22 cellular contexts compared by ENCODE assay signal in the genomic region with DNA sequence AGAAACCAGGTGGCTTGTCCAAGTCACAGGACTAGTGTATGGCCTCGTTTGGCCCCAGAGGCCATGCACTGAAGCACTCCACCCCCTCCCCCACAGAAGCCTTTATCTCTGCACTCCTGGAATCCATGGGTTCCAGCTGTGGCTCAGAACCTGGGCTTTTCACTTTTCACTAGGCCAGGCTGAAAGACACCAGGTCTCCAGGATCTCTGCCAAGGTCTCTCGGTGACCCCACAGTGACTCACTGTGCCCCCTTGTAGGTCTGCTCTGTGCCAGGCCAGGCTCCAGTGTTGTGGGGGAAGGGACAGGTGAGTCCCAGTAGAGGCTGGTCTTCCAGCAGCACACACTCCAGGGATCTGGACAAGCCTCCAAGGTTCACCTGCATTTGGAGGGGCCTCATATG. TPM values are rescaled to one million over a fixed set of nuclear protein-coding genes. Genes with fewer than 3 reads are reported as not detected.
A peak's percentile ranks its signal among the peaks of the same experiment; 100 is the strongest.
DNase-seq lines count a peak whose midpoint lies in the region; ATAC-seq and TF ChIP-seq lines count a peak whose summit lies in the region.
"Had no signal": no experiment of that assay in that cellular context is flagged by ENCODE, and none has a peak within 500 bp of the region (broad histone marks: within the 10 kb centered on the region; RNA-seq: fewer than 3 reads in every experiment).

No MANE protein-coding gene starts in this region.

- H3K27ac Mint-ChIP-seq in GM23338 (no peak overlapping the region), HFFc6 (peak overlapping the region; percentile 57; the same call in 1 of the 2 replicates), endodermal cell (no peak overlapping the region)
- H3K27ac Mint-ChIP-seq: CD4-positive, alpha-beta memory T cell had no signal

- H3K36me3 Mint-ChIP-seq in GM23338 (ENCODE audit: low read depth) = no peaks in the 10 kb centered on the region
- H3K36me3 Mint-ChIP-seq in HFFc6 (ENCODE audit: low read depth) = no peaks in the 10 kb centered on the region
- H3K36me3 Mint-ChIP-seq in endodermal cell (ENCODE audit: low read depth) = no peaks in the 10 kb centered on the region
- H3K36me3 Mint-ChIP-seq: CD4-positive, alpha-beta memory T cell had no signal

- intact Hi-C loops in sigmoid colon (cut with DNase I) = no loop called here

- H3K4me1 Mint-ChIP-seq in GM23338 (peaks cover 71% of the 10 kb centered on the region), HFFc6 (ENCODE audit: low read depth) (peaks cover 52% of the 10 kb centered on the region), endodermal cell (peaks cover 56% of the 10 kb centered on the region)
- H3K4me1 Mint-ChIP-seq: CD4-positive, alpha-beta memory T cell had no signal

- DNase-seq in GM23338 (ENCODE audit: low spot score) (no peak), HFFc6 (no peak), endodermal cell (peak; percentile 58), sigmoid colon (peak; percentile 30), OCI-M2 (lab: John Stamatoyannopoulos, UW; ENCODE audit: unreplicated experiment) (no peak), medulla oblongata (ENCODE audit: extremely low spot score) (no peak), NOMO-1 treated with DMSO at 0.1 percent for 48 hours (lab: John Stamatoyannopoulos, UW; ENCODE audit: unreplicated experiment) (no peak)
- DNase-seq: AML-193; CD4-positive, alpha-beta memory T cell; COR-L47; GDM1; KG1; MM.1S; NCI-H2029; NCI-H446; NCI-H526 treated with DMSO at 0.1 percent for 48 hours; SK-N-SH had no signal

- peak; percentile 14 for ATAC-seq in GM23338
- ATAC-seq in HG02973 (IDR thresholded peaks at IDR 0.05; ENCODE audit: unreplicated experiment) = no peak
- ATAC-seq: A549, GM12878 had no signal

- H3K9me2 ChIP-seq in GM23338 (ENCODE audit: insufficient read depth) = no peaks in the 10 kb centered on the region
- H3K9me2 ChIP-seq: SK-N-SH had no signal

- no peak overlapping the region for H3K4me3 Mint-ChIP-seq in GM23338
- no peak overlapping the region for H3K4me3 Mint-ChIP-seq in HFFc6
- H3K4me3 Mint-ChIP-seq in endodermal cell = no peak overlapping the region
- H3K4me3 Mint-ChIP-seq: CD4-positive, alpha-beta memory T cell had no signal

- H3K4me1 ChIP-seq in GM23338 (ENCODE audit: insufficient read depth) (peaks cover 46% of the 10 kb centered on the region), endodermal cell (ENCODE audit: control insufficient read depth, insufficient read depth, low read length) (peaks cover 14% of the 10 kb centered on the region), sigmoid colon (no peaks in the 10 kb centered on the region)
- H3K4me1 ChIP-seq: BLaER1 treated with 17β-estradiol and CSF1 and Interleukin-3, amounts not matched to agents 10 nM and 100 nM had no signal

- 70 to 75% methylated on average over 2 of the region's 2 CpGs for WGBS in endodermal cell (ENCODE audit: insufficient coverage in 1 of 2, insufficient read length in 1 of 2), 2 experiments
- WGBS in sigmoid colon, 2 donors = 62 to 75% methylated on average over 2 of the region's 2 CpGs

- peak overlapping the region; percentile 48; the same call in 1 of the 2 replicates for H3K4me2 ChIP-seq in GM23338
- H3K4me2 ChIP-seq: A549; BLaER1 treated with 17β-estradiol and CSF1 and Interleukin-3, amounts not matched to agents 10 nM and 100 nM; SK-N-SH had no signal

- H3K9ac ChIP-seq in endodermal cell (ENCODE audit: extremely low read depth, low read length, poor library complexity, severe bottlenecking) = no peak overlapping the region
- H3K9ac ChIP-seq: BLaER1 treated with 17β-estradiol and CSF1 and Interleukin-3, amounts not matched to agents 10 nM and 100 nM; SK-N-SH had no signal

- H4K20me1 ChIP-seq in GM23338 (replicated peaks; ENCODE audit: insufficient read depth) = no peaks in the 10 kb centered on the region

- H2AFZ ChIP-seq in GM23338 = no peak overlapping the region

- no peak for TF ChIP-seq CTCF in GM23338 (conservative IDR thresholded peaks at IDR 0.05; ENCODE audit: low read depth in 2 of 2)
- TF ChIP-seq CTCF in HFFc6 (IDR thresholded peaks at IDR 0.05) = no peak
- TF ChIP-seq CTCF in endodermal cell (conservative IDR thresholded peaks at IDR 0.05) = no peak
- TF ChIP-seq CTCF in sigmoid colon (IDR thresholded peaks at IDR 0.05) = no peak

- no peaks in the 10 kb centered on the region for H3K36me3 ChIP-seq in GM23338 (ENCODE audit: insufficient read depth)
- no peaks in the 10 kb centered on the region for H3K36me3 ChIP-seq in endodermal cell (ENCODE audit: control insufficient read depth, insufficient read depth, low read length)
- no peaks in the 10 kb centered on the region for H3K36me3 ChIP-seq in sigmoid colon
- H3K36me3 ChIP-seq: BLaER1 treated with 17β-estradiol and CSF1 and Interleukin-3, amounts not matched to agents 10 nM and 100 nM had no signal

- no peak overlapping the region for H3K27ac ChIP-seq in GM23338 (ENCODE audit: low read depth)
- no peak overlapping the region for H3K27ac ChIP-seq in endodermal cell (ENCODE audit: low read depth, low read length)
- H3K27ac ChIP-seq in sigmoid colon = no peak overlapping the region
- H3K27ac ChIP-seq: BLaER1 treated with 17β-estradiol and CSF1 and Interleukin-3, amounts not matched to agents 10 nM and 100 nM had no signal

- no peaks in the 10 kb centered on the region for H3K9me3 Mint-ChIP-seq in GM23338
- no peaks in the 10 kb centered on the region for H3K9me3 Mint-ChIP-seq in HFFc6
- no peaks in the 10 kb centered on the region for H3K9me3 Mint-ChIP-seq in endodermal cell
- H3K9me3 Mint-ChIP-seq: CD4-positive, alpha-beta memory T cell had no signal

- H3K27me3 ChIP-seq in GM23338 (ENCODE audit: insufficient read depth) = peaks cover 16% of the 10 kb centered on the region; the same call in 1 of the 2 replicates
- H3K27me3 ChIP-seq in endodermal cell (ENCODE audit: control insufficient read depth, insufficient read depth, low read length, poor library complexity, severe bottlenecking) = peaks cover 11% of the 10 kb centered on the region
- H3K27me3 ChIP-seq in sigmoid colon = no peaks in the 10 kb centered on the region
- H3K27me3 ChIP-seq: BLaER1 treated with 17β-estradiol and CSF1 and Interleukin-3, amounts not matched to agents 10 nM and 100 nM had no signal

- no peak for TF ChIP-seq EP300 in sigmoid colon (IDR thresholded peaks at IDR 0.05)

- no peak for TF ChIP-seq POLR2A in sigmoid colon (IDR thresholded peaks at IDR 0.05)

- H3F3A ChIP-seq in GM23338 (replicated peaks; ENCODE audit: low read depth) = peaks cover 13% of the 10 kb centered on the region; the same call in 1 of the 2 replicates

- no peaks in the 10 kb centered on the region for H3K9me3 ChIP-seq in endodermal cell (ENCODE audit: control insufficient read depth, low read length)
- H3K9me3 ChIP-seq in sigmoid colon = no peaks in the 10 kb centered on the region
- H3K9me3 ChIP-seq: A549; BLaER1 treated with 17β-estradiol and CSF1 and Interleukin-3, amounts not matched to agents 10 nM and 100 nM; SK-N-SH had no signal

- peaks cover 29% of the 10 kb centered on the region for H3K27me3 Mint-ChIP-seq in GM23338 (ENCODE audit: insufficient read depth, low read depth, poor library complexity)
- H3K27me3 Mint-ChIP-seq in HFFc6 (ENCODE audit: insufficient read depth) = no peaks in the 10 kb centered on the region; the same call in 1 of the 2 replicates
- peaks cover 10% of the 10 kb centered on the region for H3K27me3 Mint-ChIP-seq in endodermal cell (ENCODE audit: insufficient read depth)

- H3K4me3 ChIP-seq in GM23338 (no peak overlapping the region), endodermal cell (ENCODE audit: low read length) (no peak overlapping the region), sigmoid colon (no peak overlapping the region)
- H3K4me3 ChIP-seq: A549; BLaER1 treated with 17β-estradiol and CSF1 and Interleukin-3, amounts not matched to agents 10 nM and 100 nM; GM12878 had no signal

- H3K79me2 ChIP-seq in GM23338 (replicated peaks; ENCODE audit: insufficient read depth) = no peaks in the 10 kb centered on the region

TF ChIP-seq in GM23338, 12 proteins besides CTCF, POLR2A, EP300 and RAD21 (continues in another document):
- TF ChIP-seq ZNF331 (CRISPR knock-in tag; IDR thresholded peaks at IDR 0.05; ENCODE audit: low read depth) (no peak), ZNF114 (CRISPR knock-in tag; IDR thresholded peaks at IDR 0.05) (no peak), EZH2 (IDR thresholded peaks at IDR 0.05; ENCODE audit: low read depth, unreplicated experiment) (no peak), POLR2AphosphoS5 (IDR thresholded peaks at IDR 0.05; ENCODE audit: low read depth) (no peak), STAT1 (IDR thresholded peaks at IDR 0.05; ENCODE audit: unreplicated experiment) (no peak), EZH2phosphoT487 (IDR thresholded peaks at IDR 0.05; ENCODE audit: unreplicated experiment) (no peak)
- TF ChIP-seq, protein P1, sequence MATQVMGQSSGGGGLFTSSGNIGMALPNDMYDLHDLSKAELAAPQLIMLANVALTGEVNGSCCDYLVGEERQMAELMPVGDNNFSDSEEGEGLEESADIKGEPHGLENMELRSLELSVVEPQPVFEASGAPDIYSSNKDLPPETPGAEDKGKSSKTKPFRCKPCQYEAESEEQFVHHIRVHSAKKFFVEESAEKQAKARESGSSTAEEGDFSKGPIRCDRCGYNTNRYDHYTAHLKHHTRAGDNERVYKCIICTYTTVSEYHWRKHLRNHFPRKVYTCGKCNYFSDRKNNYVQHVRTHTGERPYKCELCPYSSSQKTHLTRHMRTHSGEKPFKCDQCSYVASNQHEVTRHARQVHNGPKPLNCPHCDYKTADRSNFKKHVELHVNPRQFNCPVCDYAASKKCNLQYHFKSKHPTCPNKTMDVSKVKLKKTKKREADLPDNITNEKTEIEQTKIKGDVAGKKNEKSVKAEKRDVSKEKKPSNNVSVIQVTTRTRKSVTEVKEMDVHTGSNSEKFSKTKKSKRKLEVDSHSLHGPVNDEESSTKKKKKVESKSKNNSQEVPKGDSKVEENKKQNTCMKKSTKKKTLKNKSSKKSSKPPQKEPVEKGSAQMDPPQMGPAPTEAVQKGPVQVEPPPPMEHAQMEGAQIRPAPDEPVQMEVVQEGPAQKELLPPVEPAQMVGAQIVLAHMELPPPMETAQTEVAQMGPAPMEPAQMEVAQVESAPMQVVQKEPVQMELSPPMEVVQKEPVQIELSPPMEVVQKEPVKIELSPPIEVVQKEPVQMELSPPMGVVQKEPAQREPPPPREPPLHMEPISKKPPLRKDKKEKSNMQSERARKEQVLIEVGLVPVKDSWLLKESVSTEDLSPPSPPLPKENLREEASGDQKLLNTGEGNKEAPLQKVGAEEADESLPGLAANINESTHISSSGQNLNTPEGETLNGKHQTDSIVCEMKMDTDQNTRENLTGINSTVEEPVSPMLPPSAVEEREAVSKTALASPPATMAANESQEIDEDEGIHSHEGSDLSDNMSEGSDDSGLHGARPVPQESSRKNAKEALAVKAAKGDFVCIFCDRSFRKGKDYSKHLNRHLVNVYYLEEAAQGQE (IDR thresholded peaks at IDR 0.05; ENCODE audit: unreplicated experiment) = no peak

RNA-seq across cellular contexts. Expression of a gene that starts 31.0 kb away (rescaled TPM):
- 41.7 and 53.6 TPM in 2 replicates for total RNA-seq in GM23338 (2014; rRNA removed; shearing (Covaris generic))
- 57.0 and 67.1 TPM in 2 replicates for polyA plus RNA-seq in GM23338 (2016; fragmentation: Nextera tagmentation; extraction: Ambion mirVana)
- total RNA-seq in HFFc6 (2021; fragmentation: NEBNext Ultra II Directional; extraction: Animal tissue kit (Norgen Biotek cat#: 25700)) = 10 to 100 TPM; 40.2 to 46.1 (median 41.9) TPM
- 10 to 100 TPM; 17.0 to 24.2 TPM for total RNA-seq in endodermal cell
- polyA plus RNA-seq in endodermal cell (2013, experiment 1 of 2) = 29.8 TPM
- 28.3 TPM for polyA plus RNA-seq in endodermal cell (2013, experiment 2 of 2)
- total RNA-seq in sigmoid colon = 1 to 10 TPM; 2.1 to 6.4 (median 2.9) TPM
- under 1 TPM; 0.23 to 0.76 (median 0.60) TPM for polyA plus RNA-seq in sigmoid colon
- total RNA-seq: CD4-positive, alpha-beta memory T cell; GM12878; OCI-LY7 had no signal
- polyA plus RNA-seq: CD4-positive, alpha-beta memory T cell had no signal

Comparison
In these comparisons a context has a peak if more than half of its experiments do, and no peak if none do; other contexts are left out.
1. DNase-seq: peak in endodermal cell (single experiment) and sigmoid colon (single experiment); none in GM23338 (single experiment), HFFc6 (single experiment), OCI-M2 (single experiment), medulla oblongata (single experiment) and NOMO-1 treated with DMSO at 0.1 percent for 48 hours (single experiment).